Comparison of ENCODE assay signal across 1 cellular context in genomic region chr17:151004-151403, GRCh38.
TF ChIP-seq lines count a peak whose summit lies in the region.

No MANE protein-coding gene starts in this region.

TF ChIP-seq in liver, 16 proteins besides CTCF, POLR2A, EP300 and RAD21 (continued from another document):
- no peak for TF ChIP-seq MAX (IDR thresholded peaks at IDR 0.05)
- TF ChIP-seq ZBTB33 (IDR thresholded peaks at IDR 0.05) = no peak
